In genomic region chr22:41949297-41949965, GRCh38 we compare ENCODE assay signal across 1 cellular context.
A peak's percentile ranks its signal among the peaks of the same experiment; 100 is the strongest.
TF ChIP-seq lines count a peak whose summit lies in the region.

No MANE protein-coding gene starts in this region.

TF ChIP-seq in GM12878, 131 proteins besides CTCF, POLR2A, EP300 and RAD21 (continued from another document):
- TF ChIP-seq, protein P1, sequence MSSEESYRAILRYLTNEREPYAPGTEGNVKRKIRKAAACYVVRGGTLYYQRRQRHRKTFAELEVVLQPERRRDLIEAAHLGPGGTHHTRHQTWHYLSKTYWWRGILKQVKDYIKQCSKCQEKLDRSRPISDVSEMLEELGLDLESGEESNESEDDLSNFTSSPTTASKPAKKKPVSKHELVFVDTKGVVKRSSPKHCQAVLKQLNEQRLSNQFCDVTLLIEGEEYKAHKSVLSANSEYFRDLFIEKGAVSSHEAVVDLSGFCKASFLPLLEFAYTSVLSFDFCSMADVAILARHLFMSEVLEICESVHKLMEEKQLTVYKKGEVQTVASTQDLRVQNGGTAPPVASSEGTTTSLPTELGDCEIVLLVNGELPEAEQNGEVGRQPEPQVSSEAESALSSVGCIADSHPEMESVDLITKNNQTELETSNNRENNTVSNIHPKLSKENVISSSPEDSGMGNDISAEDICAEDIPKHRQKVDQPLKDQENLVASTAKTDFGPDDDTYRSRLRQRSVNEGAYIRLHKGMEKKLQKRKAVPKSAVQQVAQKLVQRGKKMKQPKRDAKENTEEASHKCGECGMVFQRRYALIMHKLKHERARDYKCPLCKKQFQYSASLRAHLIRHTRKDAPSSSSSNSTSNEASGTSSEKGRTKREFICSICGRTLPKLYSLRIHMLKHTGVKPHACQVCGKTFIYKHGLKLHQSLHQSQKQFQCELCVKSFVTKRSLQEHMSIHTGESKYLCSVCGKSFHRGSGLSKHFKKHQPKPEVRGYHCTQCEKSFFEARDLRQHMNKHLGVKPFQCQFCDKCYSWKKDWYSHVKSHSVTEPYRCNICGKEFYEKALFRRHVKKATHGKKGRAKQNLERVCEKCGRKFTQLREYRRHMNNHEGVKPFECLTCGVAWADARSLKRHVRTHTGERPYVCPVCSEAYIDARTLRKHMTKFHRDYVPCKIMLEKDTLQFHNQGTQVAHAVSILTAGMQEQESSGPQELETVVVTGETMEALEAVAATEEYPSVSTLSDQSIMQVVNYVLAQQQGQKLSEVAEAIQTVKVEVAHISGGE (CRISPR knock-in tag; IDR thresholded peaks at IDR 0.05): no peak
- TF ChIP-seq SMARCA5 (IDR thresholded peaks at IDR 0.05) (no peak), SRF (IDR thresholded peaks at IDR 0.05; ENCODE audit: low read depth in 2 of 2, low read length in 2 of 2) (no peak), YBX1 (IDR thresholded peaks at IDR 0.05) (peak; percentile 90), CREB1 (IDR thresholded peaks at IDR 0.05; ENCODE audit: low read depth) (peak; percentile 16; the same call in 1 of the 2 replicates), GATAD2B (conservative IDR thresholded peaks at IDR 0.05; ENCODE audit: low read depth) (peak; percentile 100), CHD1 (IDR thresholded peaks at IDR 0.05; ENCODE audit: low read depth, low read length) (no peak), ELK1 (IDR thresholded peaks at IDR 0.05; ENCODE audit: low read depth, low read length) (no peak), POLR2AphosphoS2 (IDR thresholded peaks at IDR 0.05; ENCODE audit: low read depth, low read length) (no peak), ZNF207 (IDR thresholded peaks at IDR 0.05; ENCODE audit: borderline replicate concordance) (peak; percentile 66; the same call in 1 of the 2 replicates), EED (IDR thresholded peaks at IDR 0.05; ENCODE audit: low read depth) (peak; percentile 82), LARP7 (IDR thresholded peaks at IDR 0.05) (0 out of 2 replicates have a peak, but pooled peaks have one; percentile 52), RBBP5 (conservative IDR thresholded peaks at IDR 0.05) (no peak), EGR1 (IDR thresholded peaks at IDR 0.05; ENCODE audit: borderline replicate concordance in 1 of 2, low read depth in 2 of 2, low read length in 2 of 2) (0 out of 3 replicates have a peak, but pooled peaks of 1 of the 2 experiments have one; percentile 18), ZNF687 (IDR thresholded peaks at IDR 0.05) (peak; percentile 68; the same call in 1 of the 2 replicates), ZBTB4 (CRISPR knock-in tag; IDR thresholded peaks at IDR 0.05) (no peak), BACH1 (IDR thresholded peaks at IDR 0.05; ENCODE audit: borderline replicate concordance) (peak; percentile 53; the same call in 1 of the 2 replicates), HSF1 (IDR thresholded peaks at IDR 0.05; ENCODE audit: low read depth, low read length) (no peak), RB1 (IDR thresholded peaks at IDR 0.05; ENCODE audit: borderline replicate concordance) (0 out of 2 replicates have a peak, but pooled peaks have one; percentile 79), RELA (IDR thresholded peaks at IDR 0.05; ENCODE audit: borderline replicate concordance, partially characterized antibody) (peak; percentile 90), REST (IDR thresholded peaks at IDR 0.05; ENCODE audit: low read depth, low read length) (no peak), SMC3 (IDR thresholded peaks at IDR 0.05; ENCODE audit: borderline replicate concordance, low read length) (peak; percentile 14; the same call in 1 of the 2 replicates), RCOR1 (conservative IDR thresholded peaks at IDR 0.05; ENCODE audit: low read depth, low read length) (no peak), NBN (IDR thresholded peaks at IDR 0.05) (peak; percentile 88), RFX5 (IDR thresholded peaks at IDR 0.05; ENCODE audit: low read depth, low read length) (no peak), NFIC (IDR thresholded peaks at IDR 0.05; ENCODE audit: low read depth, low read length) (0 out of 2 replicates have a peak, but pooled peaks have one; percentile 45), SMAD5 (IDR thresholded peaks at IDR 0.05; ENCODE audit: low read depth) (no peak; the same call in 1 of the 2 replicates), IKZF2 (IDR thresholded peaks at IDR 0.05) (peak; percentile 92 to 93), SP1 (IDR thresholded peaks at IDR 0.05; ENCODE audit: low read depth, low read length) (no peak), MXI1 (IDR thresholded peaks at IDR 0.05; ENCODE audit: low read depth, low read length) (no peak), MYC (IDR thresholded peaks at IDR 0.05; ENCODE audit: insufficient read depth, insufficient read length, insufficient replicate concordance, low read length, severe bottlenecking) (no peak), CBX5 (IDR thresholded peaks at IDR 0.05; ENCODE audit: low read depth) (no peak), SREBF2 (IDR thresholded peaks at IDR 0.05; ENCODE audit: low read length) (no peak), ZSCAN29 (IDR thresholded peaks at IDR 0.05) (no peak), CBFB (IDR thresholded peaks at IDR 0.05; ENCODE audit: low read depth) (no peak)
- TF ChIP-seq, protein P2, sequence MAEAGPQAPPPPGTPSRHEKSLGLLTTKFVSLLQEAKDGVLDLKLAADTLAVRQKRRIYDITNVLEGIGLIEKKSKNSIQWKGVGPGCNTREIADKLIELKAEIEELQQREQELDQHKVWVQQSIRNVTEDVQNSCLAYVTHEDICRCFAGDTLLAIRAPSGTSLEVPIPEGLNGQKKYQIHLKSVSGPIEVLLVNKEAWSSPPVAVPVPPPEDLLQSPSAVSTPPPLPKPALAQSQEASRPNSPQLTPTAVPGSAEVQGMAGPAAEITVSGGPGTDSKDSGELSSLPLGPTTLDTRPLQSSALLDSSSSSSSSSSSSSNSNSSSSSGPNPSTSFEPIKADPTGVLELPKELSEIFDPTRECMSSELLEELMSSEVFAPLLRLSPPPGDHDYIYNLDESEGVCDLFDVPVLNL (IDR thresholded peaks at IDR 0.05; ENCODE audit: low read depth, low read length): no peak
